In the genomic region with DNA sequence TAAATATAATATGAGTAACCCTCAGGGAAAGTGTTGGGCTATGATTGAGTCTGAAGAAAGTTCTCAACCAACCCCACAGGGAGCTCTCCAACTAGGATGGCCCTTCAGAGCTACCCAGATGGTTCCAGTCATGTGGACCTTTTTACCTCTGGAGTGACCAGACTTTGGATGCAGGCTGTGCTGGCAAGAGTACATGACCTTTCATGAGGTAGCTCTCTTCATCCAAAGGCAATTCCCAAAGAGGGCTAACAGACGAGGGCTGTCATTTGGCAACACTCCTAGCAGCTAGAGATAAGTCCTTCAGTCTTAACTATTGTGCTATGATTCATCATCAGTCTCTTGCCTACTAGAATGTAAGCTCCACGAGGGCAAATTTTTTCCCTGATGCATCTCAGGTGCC, we compare ENCODE assay signal across 18 cellular contexts.
"Had no signal": no experiment of that assay in that cellular context is flagged by ENCODE, and none has a peak within 500 bp of the region (broad histone marks: within the 10 kb centered on the region; RNA-seq: fewer than 3 reads in every experiment).

No MANE protein-coding gene starts in this region.

- H3K4me3 ChIP-seq: esophagus muscularis mucosa, mucosa of descending colon, psoas muscle, stomach, thoracic aorta, transverse colon had no signal

- H3K27ac ChIP-seq: epithelial cell of prostate, esophagus muscularis mucosa, foreskin keratinocyte, neutrophil, psoas muscle, stomach, thoracic aorta, transverse colon had no signal

- H3K36me3 ChIP-seq: esophagus muscularis mucosa, neutrophil, stomach, thoracic aorta, transverse colon had no signal

- DNase-seq: effector memory CD8-positive, alpha-beta T cell; foreskin keratinocyte; hippocampal formation; mammary epithelial cell; mucosa of descending colon; naive thymus-derived CD8-positive, alpha-beta T cell; psoas muscle; retina; small intestine; stimulated activated CD4-positive, alpha-beta T cell treated with anti-CD3 and anti-CD28 coated beads, Interleukin-12 subunit alpha, Interleukin-12 subunit beta, amount 100 ng/mL, for 4 hours; stimulated activated naive CD4-positive, alpha-beta T cell; stomach; substantia nigra; transverse colon had no signal

- ATAC-seq: effector memory CD8-positive, alpha-beta T cell; foreskin keratinocyte; mucosa of descending colon; naive thymus-derived CD8-positive, alpha-beta T cell; psoas muscle had no signal

- H3K27me3 ChIP-seq: esophagus muscularis mucosa, foreskin keratinocyte, neutrophil, stomach, transverse colon had no signal

- H3K9me3 ChIP-seq: esophagus muscularis mucosa, mucosa of descending colon, neutrophil, psoas muscle, stomach, thoracic aorta, transverse colon had no signal

- H3K4me1 ChIP-seq: foreskin keratinocyte, psoas muscle had no signal
